9 cellular contexts compared by ENCODE assay signal in the genomic region with DNA sequence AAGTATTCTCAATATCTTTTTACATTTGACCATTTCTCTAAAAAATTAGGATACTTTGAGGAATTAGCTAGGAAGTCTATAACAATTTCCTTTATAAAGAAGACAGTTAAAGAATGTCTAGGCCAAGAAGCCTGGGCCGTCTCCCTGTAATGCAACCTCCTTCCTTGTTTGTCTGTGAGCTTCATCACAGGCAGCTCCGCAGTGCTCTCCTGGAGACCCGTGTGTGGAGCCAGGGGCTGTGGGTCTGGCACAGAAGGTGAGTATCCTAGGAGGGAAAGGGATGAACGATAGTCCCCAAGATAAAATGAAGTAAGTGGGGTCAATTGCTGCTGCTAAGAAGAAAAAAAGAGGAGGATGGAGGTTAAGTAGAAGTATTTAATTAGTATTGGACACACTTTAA.
"Had no signal": no experiment of that assay in that cellular context is flagged by ENCODE, and none has a peak within 500 bp of the region (broad histone marks: within the 10 kb centered on the region; RNA-seq: fewer than 3 reads in every experiment).

No MANE protein-coding gene starts in this region.

- H3K36me3 ChIP-seq: HAP-1 had no signal

- H3K9ac ChIP-seq: GM23248 had no signal

- H3K4me3 Mint-ChIP-seq: GM23338, H9, HFFc6 had no signal

- H3K9me3 ChIP-seq: HAP-1 had no signal

- ATAC-seq: GM23338, HCT116 had no signal

- H3K4me2 ChIP-seq: GM23338 had no signal

- H3K27ac Mint-ChIP-seq: GM23338, H9, HFFc6 had no signal

- H2AFZ ChIP-seq: GM23248, GM23338 had no signal

- H3K9me3 Mint-ChIP-seq: GM23338, H9, HFFc6 had no signal

- DNase-seq: GM23248, GOT3, H7, H9, HCEC 1CT, HFFc6 had no signal

- H3K27ac ChIP-seq: GM23248 had no signal

- H3K4me3 ChIP-seq: GM23248, GM23338, HAP-1 had no signal
